In the genomic region with DNA sequence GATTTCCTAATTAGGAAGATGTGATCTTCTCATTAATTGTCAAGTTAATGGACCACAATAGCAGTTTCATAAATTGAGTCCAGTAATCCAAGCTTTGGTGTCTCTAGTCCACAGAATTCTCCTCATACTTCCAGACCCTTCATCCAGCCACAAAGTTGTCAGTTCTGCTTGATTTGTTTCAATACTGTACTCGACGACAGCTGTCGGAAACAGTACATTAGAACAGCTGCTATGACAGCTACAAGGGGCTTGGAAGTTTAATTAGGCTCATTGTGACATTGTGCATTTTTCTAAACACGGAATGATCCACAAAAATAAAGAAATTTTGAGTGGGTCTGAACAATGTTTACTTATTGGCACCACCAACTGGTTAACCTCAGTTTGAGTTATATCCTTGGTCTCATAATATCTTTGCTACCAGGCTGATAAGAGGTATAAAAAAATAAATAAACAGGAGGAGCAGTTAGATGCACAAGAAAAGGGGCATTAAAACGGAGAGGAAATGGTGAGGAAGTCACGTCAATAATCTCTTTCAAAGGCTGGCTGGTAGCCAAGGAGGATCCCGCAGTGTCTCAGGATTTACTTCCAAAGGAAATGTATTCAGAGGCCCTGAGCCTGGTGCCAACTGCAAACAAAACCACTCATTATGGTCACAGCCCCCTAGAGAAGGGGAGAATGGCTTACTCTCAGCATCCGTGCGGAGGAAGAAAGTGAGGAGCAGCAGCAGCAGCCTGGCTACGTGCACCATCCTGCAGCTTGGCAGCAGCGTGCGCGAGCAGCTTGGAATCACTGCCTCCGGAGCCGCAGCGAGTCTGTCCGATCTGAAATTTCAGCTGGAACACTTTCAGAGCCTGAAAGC, we compare ENCODE assay signal across 9 cellular contexts.
DNase-seq lines count a peak whose midpoint lies in the region; ATAC-seq and TF ChIP-seq lines count a peak whose summit lies in the region.
"Had no signal": no experiment of that assay in that cellular context is flagged by ENCODE, and none has a peak within 500 bp of the region (broad histone marks: within the 10 kb centered on the region; RNA-seq: fewer than 3 reads in every experiment).

No MANE protein-coding gene starts in this region.

- peak; percentile 22 for TF ChIP-seq RAD21 in neural cell (conservative IDR thresholded peaks at IDR 0.05)

- H3K9me3 ChIP-seq in neural cell (ENCODE audit: low read length) = no peaks in the 10 kb centered on the region

- H3K4me3 ChIP-seq in neural cell (ENCODE audit: low read length) = peak overlapping the region; percentile 51

- intact Hi-C loops in CD14-positive monocyte (cut with micrococcal nuclease) = no loop called here

- H3K27me3 ChIP-seq in neural cell (ENCODE audit: insufficient read depth, low read depth, low read length) = no peaks in the 10 kb centered on the region

- H3K79me2 ChIP-seq in neural cell (replicated peaks; ENCODE audit: insufficient read depth, low read length) = peaks cover 19% of the 10 kb centered on the region

- H3K36me3 Mint-ChIP-seq in CD14-positive monocyte = no peaks in the 10 kb centered on the region
- no peaks in the 10 kb centered on the region for H3K36me3 Mint-ChIP-seq in stimulated activated effector memory CD8-positive, alpha-beta T cell treated with anti-CD3 and anti-CD28 coated beads, Interleukin-12 subunit alpha, Interleukin-12 subunit beta, amount 100 ng/mL, for 72 hours

- no peaks in the 10 kb centered on the region for H3K9me2 ChIP-seq in neural cell (ENCODE audit: insufficient read depth, low read length)

- no peak for TF ChIP-seq CTCF in CD14-positive monocyte (IDR thresholded peaks at IDR 0.05)
- TF ChIP-seq CTCF in neural cell (IDR thresholded peaks at IDR 0.05; ENCODE audit: poor library complexity, severe bottlenecking) = no peak

- H4K20me1 ChIP-seq in neural cell (ENCODE audit: insufficient read depth) = no peaks in the 10 kb centered on the region

- peaks cover 4 to 9% (median 9%) of the 10 kb centered on the region in 3 donors for H3K27me3 Mint-ChIP-seq in CD14-positive monocyte (ENCODE audit: low read depth in 3 of 3)

- DNase-seq in CD14-positive monocyte (ENCODE audit: low spot score) = no peak
- DNase-seq in NCI-H345 treated with DMSO at 0.1 percent for 48 hours (lab: John Stamatoyannopoulos, UW; ENCODE audit: unreplicated experiment) = peak; percentile 82
- no peak for DNase-seq in stimulated activated effector memory CD8-positive, alpha-beta T cell treated with anti-CD3 and anti-CD28 coated beads, Interleukin-12 subunit alpha, Interleukin-12 subunit beta, amount 100 ng/mL, for 72 hours (ENCODE audit: low spot score in 2 of 2)
- DNase-seq in erythroblast (lab: John Stamatoyannopoulos, UW) = no peak
- DNase-seq: DND-41 had no signal

- H2AFZ ChIP-seq in neural cell (ENCODE audit: low read depth, low read length) = no peak overlapping the region

- H3K27ac ChIP-seq in neural cell (ENCODE audit: low read length) = peak overlapping the region; percentile 62

- ATAC-seq in esophagus mucosa = peak; percentile 38
- ATAC-seq in stimulated activated effector memory CD8-positive, alpha-beta T cell treated with anti-CD3 and anti-CD28 coated beads, Interleukin-12 subunit alpha, Interleukin-12 subunit beta, amount 100 ng/mL, for 72 hours = no peak
- no peak for ATAC-seq in HG03135 (IDR thresholded peaks at IDR 0.05; ENCODE audit: unreplicated experiment)
- no peak for ATAC-seq in GM18907 (IDR thresholded peaks at IDR 0.05; ENCODE audit: unreplicated experiment)

- peak overlapping the region; percentile 66 to 80 for H3K4me3 Mint-ChIP-seq in CD14-positive monocyte
- H3K4me3 Mint-ChIP-seq in stimulated activated effector memory CD8-positive, alpha-beta T cell treated with anti-CD3 and anti-CD28 coated beads, Interleukin-12 subunit alpha, Interleukin-12 subunit beta, amount 100 ng/mL, for 72 hours = no peak overlapping the region

- H3K9ac ChIP-seq in neural cell (ENCODE audit: low read length) = peak overlapping the region; percentile 43

- peak overlapping the region; percentile 43 for H3K4me2 ChIP-seq in neural cell (ENCODE audit: low read length)

- no peak for TF ChIP-seq POLR2A in erythroblast (IDR thresholded peaks at IDR 0.05; ENCODE audit: low read length)

- H3K4me1 Mint-ChIP-seq in CD14-positive monocyte = peaks cover 14% of the 10 kb centered on the region
- H3K4me1 Mint-ChIP-seq in stimulated activated effector memory CD8-positive, alpha-beta T cell treated with anti-CD3 and anti-CD28 coated beads, Interleukin-12 subunit alpha, Interleukin-12 subunit beta, amount 100 ng/mL, for 72 hours = no peaks in the 10 kb centered on the region

- H3K36me3 ChIP-seq in neural cell (ENCODE audit: insufficient read depth, low read length) = no peaks in the 10 kb centered on the region

- H3K9me3 Mint-ChIP-seq in CD14-positive monocyte = peaks cover 0 to 4% (median 0%) of the 10 kb centered on the region in 7 donors
- no peaks in the 10 kb centered on the region for H3K9me3 Mint-ChIP-seq in stimulated activated effector memory CD8-positive, alpha-beta T cell treated with anti-CD3 and anti-CD28 coated beads, Interleukin-12 subunit alpha, Interleukin-12 subunit beta, amount 100 ng/mL, for 72 hours

- peak overlapping the region in 1 of 7 donors; percentile 75 for H3K27ac Mint-ChIP-seq in CD14-positive monocyte
- no peak overlapping the region for H3K27ac Mint-ChIP-seq in stimulated activated effector memory CD8-positive, alpha-beta T cell treated with anti-CD3 and anti-CD28 coated beads, Interleukin-12 subunit alpha, Interleukin-12 subunit beta, amount 100 ng/mL, for 72 hours

- peak; percentile 74 for TF ChIP-seq EP300 in neural cell (conservative IDR thresholded peaks at IDR 0.05; ENCODE audit: poor library complexity, severe bottlenecking)

- peaks cover 8% of the 10 kb centered on the region for H3F3A ChIP-seq in neural cell (ENCODE audit: insufficient read depth, low read length, poor library complexity, severe bottlenecking)

TF ChIP-seq in neural cell, 6 proteins besides CTCF, POLR2A, EP300 and RAD21:
- TF ChIP-seq SMC3 (conservative IDR thresholded peaks at IDR 0.05; ENCODE audit: poor library complexity) (peak; percentile 32), POLR2AphosphoS5 (IDR thresholded peaks at IDR 0.05) (peak; percentile 42), EZH2 (IDR thresholded peaks at IDR 0.05; ENCODE audit: borderline replicate concordance, insufficient read depth, low read length, poor library complexity, severe bottlenecking) (no peak), MXI1 (conservative IDR thresholded peaks at IDR 0.05; ENCODE audit: poor library complexity, severe bottlenecking) (peak; percentile 26)
- TF ChIP-seq, protein P1, sequence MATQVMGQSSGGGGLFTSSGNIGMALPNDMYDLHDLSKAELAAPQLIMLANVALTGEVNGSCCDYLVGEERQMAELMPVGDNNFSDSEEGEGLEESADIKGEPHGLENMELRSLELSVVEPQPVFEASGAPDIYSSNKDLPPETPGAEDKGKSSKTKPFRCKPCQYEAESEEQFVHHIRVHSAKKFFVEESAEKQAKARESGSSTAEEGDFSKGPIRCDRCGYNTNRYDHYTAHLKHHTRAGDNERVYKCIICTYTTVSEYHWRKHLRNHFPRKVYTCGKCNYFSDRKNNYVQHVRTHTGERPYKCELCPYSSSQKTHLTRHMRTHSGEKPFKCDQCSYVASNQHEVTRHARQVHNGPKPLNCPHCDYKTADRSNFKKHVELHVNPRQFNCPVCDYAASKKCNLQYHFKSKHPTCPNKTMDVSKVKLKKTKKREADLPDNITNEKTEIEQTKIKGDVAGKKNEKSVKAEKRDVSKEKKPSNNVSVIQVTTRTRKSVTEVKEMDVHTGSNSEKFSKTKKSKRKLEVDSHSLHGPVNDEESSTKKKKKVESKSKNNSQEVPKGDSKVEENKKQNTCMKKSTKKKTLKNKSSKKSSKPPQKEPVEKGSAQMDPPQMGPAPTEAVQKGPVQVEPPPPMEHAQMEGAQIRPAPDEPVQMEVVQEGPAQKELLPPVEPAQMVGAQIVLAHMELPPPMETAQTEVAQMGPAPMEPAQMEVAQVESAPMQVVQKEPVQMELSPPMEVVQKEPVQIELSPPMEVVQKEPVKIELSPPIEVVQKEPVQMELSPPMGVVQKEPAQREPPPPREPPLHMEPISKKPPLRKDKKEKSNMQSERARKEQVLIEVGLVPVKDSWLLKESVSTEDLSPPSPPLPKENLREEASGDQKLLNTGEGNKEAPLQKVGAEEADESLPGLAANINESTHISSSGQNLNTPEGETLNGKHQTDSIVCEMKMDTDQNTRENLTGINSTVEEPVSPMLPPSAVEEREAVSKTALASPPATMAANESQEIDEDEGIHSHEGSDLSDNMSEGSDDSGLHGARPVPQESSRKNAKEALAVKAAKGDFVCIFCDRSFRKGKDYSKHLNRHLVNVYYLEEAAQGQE (IDR thresholded peaks at IDR 0.05; ENCODE audit: borderline replicate concordance) = peak; percentile 59
